ENCODE assay signal across 8 cellular contexts in the genomic region with DNA sequence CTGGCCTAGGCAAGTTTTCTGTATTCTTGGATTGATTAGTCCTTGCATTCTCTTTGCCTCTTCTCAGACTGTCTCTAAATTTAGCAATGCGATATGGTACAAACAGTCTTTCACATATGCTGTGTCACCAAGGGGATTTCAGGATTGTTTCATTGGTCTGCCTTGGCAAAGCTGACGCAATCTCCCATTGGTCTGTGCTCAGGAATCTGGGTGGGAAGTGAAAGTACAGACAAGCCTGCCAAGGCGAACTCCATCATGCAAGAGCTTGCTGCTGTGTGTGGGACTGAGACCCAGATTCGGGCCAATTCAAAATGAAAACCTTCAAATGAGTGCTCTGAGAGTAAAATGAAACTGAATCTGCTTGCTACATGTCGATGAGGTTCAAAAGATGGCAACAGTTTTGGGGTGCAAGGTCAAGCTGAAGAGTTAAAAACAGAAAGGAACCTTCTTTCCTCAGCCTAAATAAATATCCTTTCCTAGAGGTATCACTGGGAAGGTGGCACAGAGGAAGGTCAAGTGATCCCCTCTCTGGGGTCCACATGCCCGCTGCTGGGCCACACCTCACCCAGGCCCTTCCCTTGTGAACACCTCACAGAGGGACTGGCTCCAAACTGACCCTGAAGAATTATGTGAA.
DNase-seq lines count a peak whose midpoint lies in the region; ATAC-seq and TF ChIP-seq lines count a peak whose summit lies in the region.

No MANE protein-coding gene starts in this region.

- no peaks in the 10 kb centered on the region for H3K9me3 ChIP-seq in smooth muscle cell (replicated peaks; ENCODE audit: low read depth)

- H2AFZ ChIP-seq in smooth muscle cell (ENCODE audit: low read depth), result no peak overlapping the region

- H3K36me3 ChIP-seq in smooth muscle cell (ENCODE audit: low read depth), result no peaks in the 10 kb centered on the region

- no peaks in the 10 kb centered on the region for H3K79me2 ChIP-seq in smooth muscle cell (ENCODE audit: low read depth)

- H3K4me3 ChIP-seq in smooth muscle cell, result no peak overlapping the region

- H3K4me1 ChIP-seq in smooth muscle cell (ENCODE audit: low read depth), result peaks cover 38% of the 10 kb centered on the region

- no peaks in the 10 kb centered on the region for H3K27me3 Mint-ChIP-seq in activated T-cell treated with anti-CD3 and anti-CD28 coated beads, Interleukin-2, amount 50 U/mL, for 4 hours (ENCODE audit: low read depth)

- H3K4me2 ChIP-seq in smooth muscle cell, result peak overlapping the region; percentile 56

- WGBS in smooth muscle cell (ENCODE audit: low lambda C conversion rate), result 45% methylated on average over 6 of the region's 6 CpGs

- no peaks in the 10 kb centered on the region for H4K20me1 ChIP-seq in smooth muscle cell (ENCODE audit: low read depth)

- peak overlapping the region; percentile 82 for H3K9ac ChIP-seq in smooth muscle cell (ENCODE audit: low read depth)

- H3K36me3 Mint-ChIP-seq in activated T-cell treated with anti-CD3 and anti-CD28 coated beads, Interleukin-2, amount 50 U/mL, for 4 hours (ENCODE audit: insufficient read depth), result no peaks in the 10 kb centered on the region

- peaks cover 4% of the 10 kb centered on the region for H3K9me3 Mint-ChIP-seq in activated T-cell treated with anti-CD3 and anti-CD28 coated beads, Interleukin-2, amount 50 U/mL, for 4 hours

- peak; percentile 95 for DNase-seq in Daoy (ENCODE audit: low read depth)
- peak; percentile 11 for DNase-seq in activated T-cell treated with anti-CD3 and anti-CD28 coated beads, Interleukin-2, amount 50 U/mL, for 4 hours
- DNase-seq in cardiac septum (ENCODE audit: low spot score), result peak; percentile 88
- DNase-seq in smooth muscle cell (lab: John Stamatoyannopoulos, UW; ENCODE audit: unreplicated experiment), result no peak
- DNase-seq in ecto neural progenitor cell (ENCODE audit: low spot score), result no peak
- no peak for DNase-seq in NCI-H1930 (lab: John Stamatoyannopoulos, UW)

- H3K27ac ChIP-seq in smooth muscle cell (ENCODE audit: low read depth), result peak overlapping the region; percentile 95

- no peaks in the 10 kb centered on the region for H3K27me3 ChIP-seq in smooth muscle cell (ENCODE audit: low read depth)

- H3K4me3 Mint-ChIP-seq in activated T-cell treated with anti-CD3 and anti-CD28 coated beads, Interleukin-2, amount 50 U/mL, for 4 hours, result peak overlapping the region; percentile 5

- peaks cover 20% of the 10 kb centered on the region for H3F3A ChIP-seq in smooth muscle cell (ENCODE audit: low read depth)

- no peak for TF ChIP-seq CTCF in smooth muscle cell (IDR thresholded peaks at IDR 0.05; ENCODE audit: borderline replicate concordance, insufficient read depth, poor library complexity, severe bottlenecking)

- H3K4me1 Mint-ChIP-seq in activated T-cell treated with anti-CD3 and anti-CD28 coated beads, Interleukin-2, amount 50 U/mL, for 4 hours (ENCODE audit: low read depth), result peaks cover 15% of the 10 kb centered on the region

- intact Hi-C loops in cardiac septum (cut with DNase I), result no loop called here

- ATAC-seq in GM21381 (IDR thresholded peaks at IDR 0.05; ENCODE audit: unreplicated experiment), result peak; percentile 82
- peak; percentile 83 for ATAC-seq in HG03571 (IDR thresholded peaks at IDR 0.05; ENCODE audit: unreplicated experiment)
- peak; percentile 82 to 86 for ATAC-seq in activated T-cell treated with anti-CD3 and anti-CD28 coated beads, Interleukin-2, amount 50 U/mL, for 4 hours

Comparison
In these comparisons a context has a peak if more than half of its experiments do, and no peak if none do; other contexts are left out.
1. DNase-seq: peak in Daoy (single experiment), activated T-cell treated with anti-CD3 and anti-CD28 coated beads, Interleukin-2, amount 50 U/mL, for 4 hours (single experiment) and cardiac septum (single experiment); none in smooth muscle cell (single experiment), ecto neural progenitor cell (single experiment) and NCI-H1930 (0 of 2).
2. Peak in every context shown above with its lines, with median percentiles within 50 percentile points of each other: ATAC-seq.